8 cellular contexts compared by ENCODE assay signal in the genomic region with DNA sequence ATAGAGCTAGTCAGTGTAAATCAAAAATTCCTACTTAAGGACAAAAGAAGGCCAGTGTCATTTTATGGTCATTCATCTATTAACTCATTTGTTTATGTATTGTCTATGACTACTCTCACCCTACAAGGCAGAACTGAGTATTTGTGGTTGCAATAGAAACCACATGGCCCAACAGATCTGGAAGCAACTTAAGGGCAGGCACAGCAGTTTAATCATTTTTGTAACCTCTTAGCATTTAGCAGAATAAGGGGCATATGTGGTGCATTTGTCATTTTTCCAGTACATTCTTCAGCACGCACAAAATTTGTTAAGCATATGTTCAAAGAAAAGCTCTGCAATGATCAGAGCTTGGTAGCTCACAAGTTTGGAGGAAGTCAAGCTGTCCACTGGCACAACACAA. TPM values are rescaled to one million over a fixed set of nuclear protein-coding genes. Genes with fewer than 3 reads are reported as not detected.
DNase-seq lines count a peak whose midpoint lies in the region; ATAC-seq and TF ChIP-seq lines count a peak whose summit lies in the region.

No MANE protein-coding gene starts in this region.

- H3K36me3 ChIP-seq in ES-I3 (ENCODE audit: insufficient read depth, low read length) (no peaks in the 10 kb centered on the region), liver (ENCODE audit: control insufficient read depth in 4 of 4, insufficient read depth in 3 of 4, low read depth in 1 of 4, low read length in 3 of 4) (peaks cover 0 to 5% (median 0%) of the 10 kb centered on the region in 4 donors)

- H3K9me3 ChIP-seq in ES-I3 (ENCODE audit: control insufficient read depth, insufficient read depth, low read length) (no peaks in the 10 kb centered on the region), liver (ENCODE audit: control insufficient read depth in 4 of 4, low read length in 3 of 4) (no peaks in the 10 kb centered on the region)

- TF ChIP-seq CTCF in GM20000 (IDR thresholded peaks at IDR 0.05; ENCODE audit: extremely low read depth, missing control alignments) (no peak), liver (IDR thresholded peaks at IDR 0.05; ENCODE audit: low read depth, low read length, missing input control) (no peak)

- peak overlapping the region; percentile 93; the same call in 1 of the 2 replicates for H3K9ac ChIP-seq in ES-I3 (ENCODE audit: low read depth, low read length)
- peak overlapping the region; percentile 82 to 96 for H3K9ac ChIP-seq in liver (ENCODE audit: low read depth in 1 of 2, low read length in 2 of 2)

- peak overlapping the region; percentile 61 to 97 (median 96) for H3K4me3 ChIP-seq in liver (ENCODE audit: low read depth in 1 of 3, low read length in 3 of 3)

- DNase-seq in GM20000 (ENCODE audit: low spot score) = peak; percentile 43
- no peak for DNase-seq in posterior vena cava (ENCODE audit: low spot score)
- DNase-seq in T1000 (lab: John Stamatoyannopoulos, UW) = no peak
- DNase-seq in left lobe of liver (ENCODE audit: low spot score) = no peak

- no peak for TF ChIP-seq RAD21 in liver (IDR thresholded peaks at IDR 0.05)

- H3K4me1 ChIP-seq in ES-I3 (ENCODE audit: insufficient read depth, low read length) (no peaks in the 10 kb centered on the region; the same call in 1 of the 2 replicates), liver (ENCODE audit: control insufficient read depth in 4 of 4, insufficient read depth in 4 of 4, low read length in 3 of 4) (peaks cover 5 to 44% (median 39%) of the 10 kb centered on the region in 4 donors)

- 39% methylated on average over 1 of the region's 1 CpG for WGBS in liver

- peak overlapping the region; percentile 93 for H3K4me3 Mint-ChIP-seq in activated naive CD8-positive, alpha-beta T cell

- ATAC-seq in HG03571 (IDR thresholded peaks at IDR 0.05; ENCODE audit: unreplicated experiment) (peak; percentile 51), left lobe of liver (no peak)

- peak overlapping the region; percentile 85 for H3K27ac Mint-ChIP-seq in activated naive CD8-positive, alpha-beta T cell

- H3K27ac ChIP-seq in liver (ENCODE audit: low read depth in 1 of 2, low read length in 2 of 2) = peak overlapping the region; percentile 88 to 94

- no peaks in the 10 kb centered on the region for H3K27me3 ChIP-seq in liver (ENCODE audit: control insufficient read depth in 4 of 4, insufficient read depth in 4 of 4, low read length in 3 of 4)

- H3K36me3 Mint-ChIP-seq in activated naive CD8-positive, alpha-beta T cell = peaks cover 2% of the 10 kb centered on the region

- H3K27me3 Mint-ChIP-seq in activated naive CD8-positive, alpha-beta T cell = no peaks in the 10 kb centered on the region

- H3K4me1 Mint-ChIP-seq in activated naive CD8-positive, alpha-beta T cell (ENCODE audit: low read depth) = peaks cover 52% of the 10 kb centered on the region

- intact Hi-C loops in posterior vena cava (cut with DNase I) = no loop called here

- no peaks in the 10 kb centered on the region for H3K9me3 Mint-ChIP-seq in activated naive CD8-positive, alpha-beta T cell (ENCODE audit: low read depth)

TF ChIP-seq in liver, 16 proteins besides CTCF, POLR2A, EP300 and RAD21:
- TF ChIP-seq HNF4A (conservative IDR thresholded peaks at IDR 0.05) = no peak
- TF ChIP-seq HNF4G (IDR thresholded peaks at IDR 0.05) = no peak
- TF ChIP-seq FOXA2 (IDR thresholded peaks at IDR 0.05) = no peak
- no peak for TF ChIP-seq GABPA (IDR thresholded peaks at IDR 0.05 in 1 of 2, conservative IDR thresholded peaks at IDR 0.05 in 1 of 2)
- TF ChIP-seq NR2F2 (IDR thresholded peaks at IDR 0.05) = no peak
- TF ChIP-seq, protein P1, sequence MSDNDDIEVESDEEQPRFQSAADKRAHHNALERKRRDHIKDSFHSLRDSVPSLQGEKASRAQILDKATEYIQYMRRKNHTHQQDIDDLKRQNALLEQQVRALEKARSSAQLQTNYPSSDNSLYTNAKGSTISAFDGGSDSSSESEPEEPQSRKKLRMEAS (IDR thresholded peaks at IDR 0.05) = no peak
- TF ChIP-seq, protein P2, sequence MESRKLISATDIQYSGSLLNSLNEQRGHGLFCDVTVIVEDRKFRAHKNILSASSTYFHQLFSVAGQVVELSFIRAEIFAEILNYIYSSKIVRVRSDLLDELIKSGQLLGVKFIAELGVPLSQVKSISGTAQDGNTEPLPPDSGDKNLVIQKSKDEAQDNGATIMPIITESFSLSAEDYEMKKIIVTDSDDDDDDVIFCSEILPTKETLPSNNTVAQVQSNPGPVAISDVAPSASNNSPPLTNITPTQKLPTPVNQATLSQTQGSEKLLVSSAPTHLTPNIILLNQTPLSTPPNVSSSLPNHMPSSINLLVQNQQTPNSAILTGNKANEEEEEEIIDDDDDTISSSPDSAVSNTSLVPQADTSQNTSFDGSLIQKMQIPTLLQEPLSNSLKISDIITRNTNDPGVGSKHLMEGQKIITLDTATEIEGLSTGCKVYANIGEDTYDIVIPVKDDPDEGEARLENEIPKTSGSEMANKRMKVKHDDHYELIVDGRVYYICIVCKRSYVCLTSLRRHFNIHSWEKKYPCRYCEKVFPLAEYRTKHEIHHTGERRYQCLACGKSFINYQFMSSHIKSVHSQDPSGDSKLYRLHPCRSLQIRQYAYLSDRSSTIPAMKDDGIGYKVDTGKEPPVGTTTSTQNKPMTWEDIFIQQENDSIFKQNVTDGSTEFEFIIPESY (IDR thresholded peaks at IDR 0.05) = no peak
- no peak for TF ChIP-seq RXRA (IDR thresholded peaks at IDR 0.05)
TF ChIP-seq in liver: peak in this region for 0.

RNA-seq across cellular contexts. Expression of a gene that starts 1.1 kb away (rescaled TPM):
- total RNA-seq in liver = 10 to 100 TPM; 16.8 to 18.2 TPM
- 1 to 10 TPM; 6.2 to 9.1 TPM for polyA plus RNA-seq in liver
- total RNA-seq in posterior vena cava = 10 to 100 TPM; 25.5 to 29.7 TPM
- 12.2 TPM for total RNA-seq in left lobe of liver

RNA-seq across cellular contexts. Expression of a gene that starts 1.4 kb away (rescaled TPM):
- total RNA-seq in liver = 10 to 100 TPM; 26.6 to 96.2 TPM
- 10 to 100 TPM; 40.1 to 49.8 TPM for polyA plus RNA-seq in liver
- total RNA-seq in posterior vena cava = 10 to 100 TPM; 15.0 to 15.2 TPM
- 74.9 TPM for total RNA-seq in left lobe of liver

RNA-seq across cellular contexts. Expression of a gene that starts 55.4 kb away (rescaled TPM):
- total RNA-seq in liver (10 to 100 TPM; 12.5 to 16.7 TPM), posterior vena cava (10 to 100 TPM; 24.5 to 32.3 TPM), left lobe of liver (17.8 TPM)
- polyA plus RNA-seq in liver = 10 to 100 TPM; 25.9 to 38.9 TPM

RNA-seq across cellular contexts. Expression of a gene that starts 55.5 kb away (rescaled TPM):
- 10 to 100 TPM; 11.6 to 11.9 TPM for total RNA-seq in liver
- polyA plus RNA-seq in liver = 1 to 10 TPM; 5.0 to 9.3 TPM
- 10 to 100 TPM; 13.7 TPM for total RNA-seq in posterior vena cava
- 12.0 TPM for total RNA-seq in left lobe of liver
